10 cellular contexts compared by ENCODE assay signal in genomic region chr3:12833226-12834161, GRCh38. TPM values are rescaled to one million over a fixed set of nuclear protein-coding genes. Genes with fewer than 3 reads are reported as not detected.
DNase-seq lines count a peak whose midpoint lies in the region; ATAC-seq and TF ChIP-seq lines count a peak whose summit lies in the region.
"Had no signal": no experiment of that assay in that cellular context is flagged by ENCODE, and none has a peak within 500 bp of the region (broad histone marks: within the 10 kb centered on the region; RNA-seq: fewer than 3 reads in every experiment).

No MANE protein-coding gene starts in this region.

- POLR2A ChIA-PET in CD8-positive, alpha-beta memory T cell (lab: Charles Lee): no interaction called here
- POLR2A ChIA-PET in WTC11 (lab: Charles Lee): interaction anchor here (0.5 to 2.1 kb wide), 4 partner anchors 8 to 1227 kb away, joined by 3 to 6 read pairs (median 4); partner anchors contain the start of gene RPL32

- H3K4me1 Mint-ChIP-seq in CD8-positive, alpha-beta memory T cell: peaks cover 8 to 24% (median 21%) of the 10 kb centered on the region in 3 donors
- peaks cover 78% of the 10 kb centered on the region for H3K4me1 Mint-ChIP-seq in WTC11
- H3K4me1 Mint-ChIP-seq in natural killer cell treated with Interleukin-12 subunit alpha and Interleukin-12 subunit beta and Interleukin-15 and Interleukin-18, amount 100 ng/mL, for 72 hours (ENCODE audit: low read depth in 2 of 2): peaks cover 26% of the 10 kb centered on the region in 2 donors

- no peak overlapping the region for H3K4me3 ChIP-seq in CD8-positive, alpha-beta memory T cell (ENCODE audit: low read length)
- peak overlapping the region; percentile 10; the same call in 1 of the 2 replicates for H3K4me3 ChIP-seq in iPS-18c (ENCODE audit: insufficient read depth, low read depth, low read length)
- H3K4me3 ChIP-seq: colonic mucosa had no signal

- H3K9me3 Mint-ChIP-seq in CD8-positive, alpha-beta memory T cell: no peaks in the 10 kb centered on the region
- H3K9me3 Mint-ChIP-seq in WTC11: no peaks in the 10 kb centered on the region
- H3K9me3 Mint-ChIP-seq in natural killer cell treated with Interleukin-12 subunit alpha and Interleukin-12 subunit beta and Interleukin-15 and Interleukin-18, amount 100 ng/mL, for 72 hours: no peaks in the 10 kb centered on the region

- no peaks in the 10 kb centered on the region for H3K27me3 ChIP-seq in CD8-positive, alpha-beta memory T cell (ENCODE audit: insufficient read depth, low read length, poor library complexity, severe bottlenecking)
- H3K27me3 ChIP-seq: colonic mucosa had no signal

- ATAC-seq in WTC11: peak; percentile 43
- ATAC-seq in natural killer cell treated with Interleukin-12 subunit alpha and Interleukin-12 subunit beta and Interleukin-15 and Interleukin-18, amount 100 ng/mL, for 72 hours: no peak
- ATAC-seq in HG03039 (IDR thresholded peaks at IDR 0.05; ENCODE audit: unreplicated experiment): no peak
- ATAC-seq in GM19455 (IDR thresholded peaks at IDR 0.05; ENCODE audit: unreplicated experiment): no peak

- peaks cover 43% of the 10 kb centered on the region for H3K36me3 ChIP-seq in CD8-positive, alpha-beta memory T cell (ENCODE audit: insufficient read depth, low read length)

- DNase-seq in CD8-positive, alpha-beta memory T cell: no peak
- peak; percentile 27 for DNase-seq in WTC11 (ENCODE audit: low spot score)
- no peak for DNase-seq in natural killer cell treated with Interleukin-12 subunit alpha and Interleukin-12 subunit beta and Interleukin-15 and Interleukin-18, amount 100 ng/mL, for 72 hours (ENCODE audit: low spot score)
- DNase-seq in GF-D8 (lab: John Stamatoyannopoulos, UW): no peak
- DNase-seq: colonic mucosa, NCI-H2171 treated with DMSO at 0.1 percent for 48 hours had no signal

- no peak overlapping the region for H3K4me3 Mint-ChIP-seq in CD8-positive, alpha-beta memory T cell
- no peak overlapping the region for H3K4me3 Mint-ChIP-seq in WTC11
- no peak overlapping the region for H3K4me3 Mint-ChIP-seq in natural killer cell treated with Interleukin-12 subunit alpha and Interleukin-12 subunit beta and Interleukin-15 and Interleukin-18, amount 100 ng/mL, for 72 hours

- H3K4me1 ChIP-seq in CD8-positive, alpha-beta memory T cell (ENCODE audit: insufficient read depth, low read length): peaks cover 12% of the 10 kb centered on the region
- H3K4me1 ChIP-seq: colonic mucosa had no signal

- TF ChIP-seq CTCF in WTC11 (IDR thresholded peaks at IDR 0.05): no peak

- H3K9me3 ChIP-seq in CD8-positive, alpha-beta memory T cell (ENCODE audit: low read length): no peaks in the 10 kb centered on the region
- no peaks in the 10 kb centered on the region for H3K9me3 ChIP-seq in iPS-18c (ENCODE audit: control insufficient read depth, insufficient read depth, low read length)
- H3K9me3 ChIP-seq: colonic mucosa had no signal

- no peak overlapping the region for H3K27ac ChIP-seq in CD8-positive, alpha-beta memory T cell (ENCODE audit: low read depth, low read length)
- H3K27ac ChIP-seq: colonic mucosa had no signal

- TF ChIP-seq POLR2A in GM19099 (IDR thresholded peaks at IDR 0.05; ENCODE audit: extremely low read depth, insufficient read length, low read depth): peak; percentile 42

- CTCF ChIA-PET in CD8-positive, alpha-beta memory T cell (lab: Charles Lee): interaction anchor here (0.6 to 2.8 kb wide), 4 partner anchors 8 to 43 kb away, joined by 3 to 18 read pairs (median 3); partner anchors contain the start of gene RPL32
- CTCF ChIA-PET in WTC11 (lab: Charles Lee): interaction anchor here (0.8 to 2.3 kb wide), 8 partner anchors 8 to 58 kb away, joined by 3 to 17 read pairs (median 4); partner anchors contain the start of genes CAND2 and RPL32

- H3K27ac Mint-ChIP-seq in CD8-positive, alpha-beta memory T cell: peak overlapping the region in 5 of 8 donors; percentile 13 to 58 (median 43)
- peak overlapping the region; percentile 94 for H3K27ac Mint-ChIP-seq in WTC11
- H3K27ac Mint-ChIP-seq in natural killer cell treated with Interleukin-12 subunit alpha and Interleukin-12 subunit beta and Interleukin-15 and Interleukin-18, amount 100 ng/mL, for 72 hours: no peak overlapping the region

- no peaks in the 10 kb centered on the region for H3K27me3 Mint-ChIP-seq in CD8-positive, alpha-beta memory T cell
- H3K27me3 Mint-ChIP-seq in WTC11 (ENCODE audit: low read depth): no peaks in the 10 kb centered on the region
- H3K27me3 Mint-ChIP-seq in natural killer cell treated with Interleukin-12 subunit alpha and Interleukin-12 subunit beta and Interleukin-15 and Interleukin-18, amount 100 ng/mL, for 72 hours: no peaks in the 10 kb centered on the region

- peaks cover 3 to 82% (median 13%) of the 10 kb centered on the region in 3 donors for H3K36me3 Mint-ChIP-seq in CD8-positive, alpha-beta memory T cell
- peaks cover 74% of the 10 kb centered on the region for H3K36me3 Mint-ChIP-seq in WTC11
- H3K36me3 Mint-ChIP-seq in natural killer cell treated with Interleukin-12 subunit alpha and Interleukin-12 subunit beta and Interleukin-15 and Interleukin-18, amount 100 ng/mL, for 72 hours: peaks cover 23% of the 10 kb centered on the region

TF ChIP-seq in WTC11, 78 proteins besides CTCF, POLR2A, EP300 and RAD21:
- TF ChIP-seq CREB1 (CRISPR knock-in tag; IDR thresholded peaks at IDR 0.05): no peak
- TF ChIP-seq ZNF671 (CRISPR knock-in tag; IDR thresholded peaks at IDR 0.05): 0 out of 2 replicates have a peak, but pooled peaks have one; percentile 72
- peak; percentile 80; the same call in 1 of the 2 replicates for TF ChIP-seq ZNF425 (CRISPR knock-in tag; conservative IDR thresholded peaks at IDR 0.05)
- peak; percentile 60; the same call in 1 of the 2 replicates for TF ChIP-seq ZNF416 (CRISPR knock-in tag; IDR thresholded peaks at IDR 0.05)
- TF ChIP-seq ZNF423 (CRISPR knock-in tag; IDR thresholded peaks at IDR 0.05): no peak
- no peak for TF ChIP-seq ZBTB43 (CRISPR knock-in tag; IDR thresholded peaks at IDR 0.05)
- no peak for TF ChIP-seq RELA (CRISPR knock-in tag; IDR thresholded peaks at IDR 0.05; ENCODE audit: borderline replicate concordance)
- TF ChIP-seq PRRX2 (CRISPR knock-in tag; IDR thresholded peaks at IDR 0.05): 0 out of 2 replicates have a peak, but pooled peaks have one; percentile 27
- TF ChIP-seq NFATC4 (CRISPR knock-in tag; IDR thresholded peaks at IDR 0.05): 0 out of 2 replicates have a peak, but pooled peaks have one; percentile 54

RNA-seq across cellular contexts. Expression of gene RPL32, which starts 7.9 kb away (rescaled TPM):
- 1,000 to 10,000 TPM; 2,528 to 2,642 TPM for total RNA-seq in CD8-positive, alpha-beta memory T cell
- 2,743 TPM for polyA plus RNA-seq in CD8-positive, alpha-beta memory T cell
- 1,643 to 1,831 TPM (median 1,818 TPM) in 3 replicates for total RNA-seq in WTC11 (2021)
- total RNA-seq in natural killer cell treated with Interleukin-12 subunit alpha and Interleukin-12 subunit beta and Interleukin-15 and Interleukin-18, amount 100 ng/mL, for 72 hours: 1,000 to 10,000 TPM; 1,132 to 1,133 TPM

RNA-seq across cellular contexts. Expression of gene CAND2, which starts 37.0 kb away (rescaled TPM):
- 1 to 10 TPM; 1.0 to 1.1 TPM for total RNA-seq in CD8-positive, alpha-beta memory T cell
- 2.1 TPM for polyA plus RNA-seq in CD8-positive, alpha-beta memory T cell
- total RNA-seq in WTC11 (2021): 13.7 to 15.4 TPM (median 14.3 TPM) in 3 replicates
- under 1 TPM; 0.45 to 0.62 TPM for total RNA-seq in natural killer cell treated with Interleukin-12 subunit alpha and Interleukin-12 subunit beta and Interleukin-15 and Interleukin-18, amount 100 ng/mL, for 72 hours

Comparison
In these comparisons a context has a peak if more than half of its experiments do, and no peak if none do; other contexts are left out.
1. H3K27ac Mint-ChIP-seq: peak in CD8-positive, alpha-beta memory T cell (5 of 8) and WTC11 (single experiment); none in natural killer cell treated with Interleukin-12 subunit alpha and Interleukin-12 subunit beta and Interleukin-15 and Interleukin-18, amount 100 ng/mL, for 72 hours (0 of 2).